18 cellular contexts compared by ENCODE assay signal in genomic region chrX:17923546-17923945, GRCh38.
DNase-seq lines count a peak whose midpoint lies in the region; ATAC-seq and TF ChIP-seq lines count a peak whose summit lies in the region.
"Had no signal": no experiment of that assay in that cellular context is flagged by ENCODE, and none has a peak within 500 bp of the region (broad histone marks: within the 10 kb centered on the region; RNA-seq: fewer than 3 reads in every experiment).

No MANE protein-coding gene starts in this region.

- no peaks in the 10 kb centered on the region for H3K79me1 ChIP-seq in IMR-90 (ENCODE audit: low read depth in 1 of 2, low read length in 2 of 2)

- no peak overlapping the region for H2BK20ac ChIP-seq in IMR-90 (ENCODE audit: low read depth, low read length)

- POLR2A ChIA-PET in IMR-90 (lab: Charles Lee; ENCODE audit: unreplicated experiment), result no interaction called here
- POLR2A ChIA-PET in SK-N-SH (lab: Yijun Ruan, JAX), result no interaction called here
- POLR2A ChIA-PET in naive thymus-derived CD4-positive, alpha-beta T cell (lab: Charles Lee), result no interaction called here

- BruUV-seq in IMR-90 (replicated peaks; lab: Mats Ljungman, UMichigan), result no TSS peak

- H3K56ac ChIP-seq in IMR-90 (ENCODE audit: extremely low read depth, insufficient read depth, low read length), result no peak overlapping the region

- peak; percentile 0 to 9 for DNase-seq in activated T-cell treated with anti-CD3 and anti-CD28 coated beads, Interleukin-2, amount 50 U/mL, for 72 hours
- no peak for DNase-seq in activated T-cell treated with anti-CD3 and anti-CD28 coated beads for 4 hours
- no peak for DNase-seq in IMR-90
- DNase-seq in SK-N-SH, result peak; percentile 23
- no peak for DNase-seq in naive thymus-derived CD4-positive, alpha-beta T cell
- no peak for DNase-seq in foreskin keratinocyte
- DNase-seq in activated naive CD4-positive, alpha-beta T cell treated with anti-CD3 and anti-CD28 coated beads, Interleukin-2, amount 50 U/mL, for 16 hours, result no peak
- DNase-seq: activated B cell treated with CpG ODN at 0.5 μM for 24 hours; activated gamma-delta T cell; glutamatergic neuron; natural killer cell; retina; Right ventricle myocardium superior; stimulated activated CD4-positive, alpha-beta T cell treated with anti-CD3 and anti-CD28 coated beads, Interleukin-4, amount 100 ng/mL, for 24 hours had no signal

- H4K20me1 ChIP-seq in IMR-90 (ENCODE audit: insufficient read depth, low read length), result no peaks in the 10 kb centered on the region
- H4K20me1 ChIP-seq in SK-N-SH (ENCODE audit: insufficient read depth), result no peaks in the 10 kb centered on the region

- H3K4me1 Mint-ChIP-seq in activated T-cell treated with anti-CD3 and anti-CD28 coated beads, Interleukin-2, amount 50 U/mL, for 72 hours (ENCODE audit: low read depth), result no peaks in the 10 kb centered on the region
- H3K4me1 Mint-ChIP-seq in naive thymus-derived CD4-positive, alpha-beta T cell, result peaks cover 0 to 10% (median 0%) of the 10 kb centered on the region in 7 donors
- H3K4me1 Mint-ChIP-seq: activated B cell treated with CpG ODN at 0.5 μM for 24 hours, natural killer cell had no signal

- no peak for TF ChIP-seq EP300 in SK-N-SH (IDR thresholded peaks at IDR 0.05; ENCODE audit: borderline replicate concordance in 1 of 2, low read depth in 1 of 2, low read length in 1 of 2)

- H3F3A ChIP-seq in SK-N-SH (replicated peaks; ENCODE audit: insufficient read depth), result no peaks in the 10 kb centered on the region

- TF ChIP-seq CTCF in IMR-90 (conservative IDR thresholded peaks at IDR 0.05; ENCODE audit: low read depth, low read length) (no peak), SK-N-SH (IDR thresholded peaks at IDR 0.05) (no peak), foreskin keratinocyte (conservative IDR thresholded peaks at IDR 0.05) (no peak)

- in situ Hi-C loops in IMR-90 (cut with MboI; ENCODE audit: low sequenced_read_pairs), result no loop called here

- no peak overlapping the region for H3K27ac Mint-ChIP-seq in activated T-cell treated with anti-CD3 and anti-CD28 coated beads, Interleukin-2, amount 50 U/mL, for 72 hours
- no peak overlapping the region for H3K27ac Mint-ChIP-seq in naive thymus-derived CD4-positive, alpha-beta T cell
- H3K27ac Mint-ChIP-seq: activated B cell treated with CpG ODN at 0.5 μM for 24 hours; natural killer cell; stimulated activated naive CD8-positive, alpha-beta T cell treated with anti-CD3 and anti-CD28 coated beads, Interleukin-15, Interleukin-2, amounts not matched to agents 100 ng/mL and 50 ng/mL, for 24 hours had no signal

- TF ChIP-seq RAD21 in IMR-90 (IDR thresholded peaks at IDR 0.05; ENCODE audit: low read length) (no peak), SK-N-SH (IDR thresholded peaks at IDR 0.05; ENCODE audit: low read length) (no peak)

- no peak overlapping the region for H3K4me3 Mint-ChIP-seq in activated T-cell treated with anti-CD3 and anti-CD28 coated beads, Interleukin-2, amount 50 U/mL, for 72 hours
- H3K4me3 Mint-ChIP-seq in naive thymus-derived CD4-positive, alpha-beta T cell, result no peak overlapping the region
- H3K4me3 Mint-ChIP-seq: activated B cell treated with CpG ODN at 0.5 μM for 24 hours; natural killer cell; stimulated activated naive CD8-positive, alpha-beta T cell treated with anti-CD3 and anti-CD28 coated beads, Interleukin-15, Interleukin-2, amounts not matched to agents 100 ng/mL and 50 ng/mL, for 24 hours had no signal

- H3K23ac ChIP-seq in IMR-90 (ENCODE audit: low read depth, low read length), result no peak overlapping the region

- H3K9me1 ChIP-seq in IMR-90 (ENCODE audit: insufficient read depth, low read length), result no peaks in the 10 kb centered on the region

- no peaks in the 10 kb centered on the region for H3K79me2 ChIP-seq in SK-N-SH (ENCODE audit: insufficient read depth)

- H3K18ac ChIP-seq in IMR-90 (ENCODE audit: low read depth, low read length), result no peak overlapping the region

- CTCF ChIA-PET in IMR-90 (lab: Yijun Ruan, JAX) (no interaction called here), SK-N-SH (lab: Yijun Ruan, JAX) (interaction anchor here (0.9 kb wide), 1 partner anchor 21 kb away, joined by 3 read pairs; no protein-coding TSS in a partner anchor)
- CTCF ChIA-PET in naive thymus-derived CD4-positive, alpha-beta T cell (lab: Charles Lee), result interaction anchor here (0.8 kb wide), 1 partner anchor 21 kb away, joined by 4 read pairs; no protein-coding TSS in a partner anchor

- intact Hi-C loops in IMR-90 (cut with micrococcal nuclease), result no loop called here
- intact Hi-C loops in naive thymus-derived CD4-positive, alpha-beta T cell (cut with micrococcal nuclease), result no loop called here

- H3K4me1 ChIP-seq in IMR-90 (ENCODE audit: control insufficient read depth, insufficient read depth, low read length), result no peaks in the 10 kb centered on the region
- H3K4me1 ChIP-seq in SK-N-SH (ENCODE audit: control insufficient read depth in 1 of 2, insufficient read depth in 2 of 2, low read depth in 1 of 2, low read length in 1 of 2), result no peaks in the 10 kb centered on the region
- H3K4me1 ChIP-seq in naive thymus-derived CD4-positive, alpha-beta T cell (ENCODE audit: control insufficient read depth in 2 of 2, insufficient read depth in 2 of 2, low read length in 2 of 2), result no peaks in the 10 kb centered on the region
- no peaks in the 10 kb centered on the region for H3K4me1 ChIP-seq in foreskin keratinocyte

- H3K4me3 ChIP-seq in IMR-90 (ENCODE audit: insufficient read depth, low read depth, low read length), result no peak overlapping the region
- no peak overlapping the region for H3K4me3 ChIP-seq in SK-N-SH (ENCODE audit: low read depth in 2 of 2, low read length in 1 of 2)
- H3K4me3 ChIP-seq in naive thymus-derived CD4-positive, alpha-beta T cell (ENCODE audit: low read length), result no peak overlapping the region

- no peaks in the 10 kb centered on the region for H3K36me3 ChIP-seq in IMR-90 (ENCODE audit: control insufficient read depth, insufficient read depth, low read length)
- H3K36me3 ChIP-seq in SK-N-SH (replicated peaks in 1 of 2; ENCODE audit: control insufficient read depth in 1 of 2, insufficient read depth in 2 of 2, low read length in 1 of 2), result no peaks in the 10 kb centered on the region
- H3K36me3 ChIP-seq in naive thymus-derived CD4-positive, alpha-beta T cell (ENCODE audit: control insufficient read depth in 2 of 3, insufficient read depth in 3 of 3, low read length in 3 of 3), result no peaks in the 10 kb centered on the region

- H2AK9ac ChIP-seq in IMR-90 (replicated peaks; ENCODE audit: low read depth, low read length, poor library complexity), result no peak overlapping the region

- peaks cover 0 to 4% of the 10 kb centered on the region in 2 donors for H3K36me3 Mint-ChIP-seq in activated T-cell treated with anti-CD3 and anti-CD28 coated beads, Interleukin-2, amount 50 U/mL, for 72 hours (ENCODE audit: insufficient read depth in 2 of 2)
- H3K36me3 Mint-ChIP-seq in naive thymus-derived CD4-positive, alpha-beta T cell, result peaks cover 0 to 8% (median 0%) of the 10 kb centered on the region in 5 donors
- H3K36me3 Mint-ChIP-seq: natural killer cell had no signal

- H3K14ac ChIP-seq in IMR-90 (replicated peaks; ENCODE audit: low read depth, low read length), result no peak overlapping the region

- peak; percentile 91 to 96 for ATAC-seq in activated T-cell treated with anti-CD3 and anti-CD28 coated beads, Interleukin-2, amount 50 U/mL, for 72 hours (replicated peaks in 1 of 2)
- ATAC-seq in IMR-90 (ENCODE audit: low read depth) (no peak), foreskin keratinocyte (no peak), GM21528 (IDR thresholded peaks at IDR 0.05; ENCODE audit: low FRiP score, unreplicated experiment) (no peak)
- ATAC-seq in naive thymus-derived CD4-positive, alpha-beta T cell, result peak; percentile 12
- ATAC-seq: left lobe of liver, natural killer cell had no signal

- H2AFZ ChIP-seq in IMR-90 (replicated peaks; ENCODE audit: low read length, poor library complexity) (no peak overlapping the region), SK-N-SH (ENCODE audit: low read depth) (0 out of 2 replicates have a peak overlapping the region, but pooled peaks have one; percentile 47)

- H2BK5ac ChIP-seq in IMR-90 (ENCODE audit: low read depth, low read length, poor library complexity, severe bottlenecking), result no peak overlapping the region

- H3K9me3 Mint-ChIP-seq in activated T-cell treated with anti-CD3 and anti-CD28 coated beads, Interleukin-2, amount 50 U/mL, for 72 hours, result peaks cover 5 to 6% of the 10 kb centered on the region in 2 donors
- H3K9me3 Mint-ChIP-seq in naive thymus-derived CD4-positive, alpha-beta T cell, result peaks cover 0 to 9% (median 6%) of the 10 kb centered on the region in 11 donors

- no peaks in the 10 kb centered on the region for H3K9me2 ChIP-seq in SK-N-SH

- no peak overlapping the region for H4K91ac ChIP-seq in IMR-90 (ENCODE audit: insufficient read depth, low read depth, low read length)

- no peak for TF ChIP-seq POLR2A in IMR-90 (IDR thresholded peaks at IDR 0.05; ENCODE audit: low read depth, low read length)

- no peaks in the 10 kb centered on the region for H3K27me3 Mint-ChIP-seq in activated T-cell treated with anti-CD3 and anti-CD28 coated beads, Interleukin-2, amount 50 U/mL, for 72 hours (ENCODE audit: low read depth)
- H3K27me3 Mint-ChIP-seq in naive thymus-derived CD4-positive, alpha-beta T cell, result peaks cover 0 to 4% (median 0%) of the 10 kb centered on the region in 5 donors
- H3K27me3 Mint-ChIP-seq: activated B cell treated with CpG ODN at 0.5 μM for 24 hours; stimulated activated naive CD8-positive, alpha-beta T cell treated with anti-CD3 and anti-CD28 coated beads, Interleukin-15, Interleukin-2, amounts not matched to agents 100 ng/mL and 50 ng/mL, for 24 hours had no signal

- H3K27ac ChIP-seq in IMR-90 (ENCODE audit: insufficient read depth, low read length) (no peak overlapping the region), SK-N-SH (ENCODE audit: low read depth in 2 of 2, low read length in 1 of 2) (no peak overlapping the region), foreskin keratinocyte (no peak overlapping the region)
- H3K27ac ChIP-seq in naive thymus-derived CD4-positive, alpha-beta T cell (ENCODE audit: low read depth, low read length), result no peak overlapping the region
- H3K27ac ChIP-seq: C4-2B had no signal

- H3K9me3 ChIP-seq in IMR-90 (ENCODE audit: control insufficient read depth, insufficient read depth, low read length) (no peaks in the 10 kb centered on the region), SK-N-SH (no peaks in the 10 kb centered on the region)
- no peaks in the 10 kb centered on the region for H3K9me3 ChIP-seq in naive thymus-derived CD4-positive, alpha-beta T cell (ENCODE audit: control insufficient read depth in 2 of 3, low read length in 3 of 3)

- H3K9ac ChIP-seq in IMR-90 (ENCODE audit: low read depth, low read length), result no peak overlapping the region
- H3K9ac ChIP-seq in SK-N-SH, result no peak overlapping the region

- no peak overlapping the region for H2BK15ac ChIP-seq in IMR-90 (ENCODE audit: low read depth, low read length)

- H4K8ac ChIP-seq in IMR-90 (ENCODE audit: low read depth in 2 of 2, low read length in 2 of 2), result no peak overlapping the region

- H2BK120ac ChIP-seq in IMR-90 (ENCODE audit: low read depth, low read length), result no peak overlapping the region

- H2AK5ac ChIP-seq in IMR-90 (ENCODE audit: low read depth, low read length), result no peak overlapping the region

- dilution Hi-C loops in IMR-90 (cut with HindIII; ENCODE audit: low sequenced_read_pairs, unreplicated experiment), result no loop called here

- no peak overlapping the region for H3K4me2 ChIP-seq in IMR-90 (ENCODE audit: low read depth, low read length)
- no peak overlapping the region for H3K4me2 ChIP-seq in SK-N-SH

- H3K27me3 ChIP-seq in IMR-90 (ENCODE audit: control insufficient read depth, insufficient read depth, low read length), result no peaks in the 10 kb centered on the region
- no peaks in the 10 kb centered on the region for H3K27me3 ChIP-seq in SK-N-SH (ENCODE audit: insufficient read depth)
- no peaks in the 10 kb centered on the region for H3K27me3 ChIP-seq in naive thymus-derived CD4-positive, alpha-beta T cell (ENCODE audit: control insufficient read depth in 2 of 2, insufficient read depth in 2 of 2, low read length in 2 of 2)
- H3K27me3 ChIP-seq in foreskin keratinocyte, result no peaks in the 10 kb centered on the region

- H3K4ac ChIP-seq in IMR-90 (ENCODE audit: low read depth, low read length), result no peak overlapping the region

- no peak overlapping the region for H4K5ac ChIP-seq in IMR-90 (ENCODE audit: low read depth, low read length)

Comparison
In these comparisons a context has a peak if more than half of its experiments do, and no peak if none do; other contexts are left out.
1. DNase-seq: peak in activated T-cell treated with anti-CD3 and anti-CD28 coated beads, Interleukin-2, amount 50 U/mL, for 72 hours (2 of 2) and SK-N-SH (single experiment); none in activated T-cell treated with anti-CD3 and anti-CD28 coated beads for 4 hours (single experiment), IMR-90 (single experiment), naive thymus-derived CD4-positive, alpha-beta T cell (0 of 9), foreskin keratinocyte (0 of 2) and activated naive CD4-positive, alpha-beta T cell treated with anti-CD3 and anti-CD28 coated beads, Interleukin-2, amount 50 U/mL, for 16 hours (single experiment).
2. ATAC-seq: peak in activated T-cell treated with anti-CD3 and anti-CD28 coated beads, Interleukin-2, amount 50 U/mL, for 72 hours (2 of 2) and naive thymus-derived CD4-positive, alpha-beta T cell (single experiment); none in IMR-90 (single experiment), foreskin keratinocyte (single experiment) and GM21528 (single experiment).